ENCODE assay signal across 9 cellular contexts in the genomic region with DNA sequence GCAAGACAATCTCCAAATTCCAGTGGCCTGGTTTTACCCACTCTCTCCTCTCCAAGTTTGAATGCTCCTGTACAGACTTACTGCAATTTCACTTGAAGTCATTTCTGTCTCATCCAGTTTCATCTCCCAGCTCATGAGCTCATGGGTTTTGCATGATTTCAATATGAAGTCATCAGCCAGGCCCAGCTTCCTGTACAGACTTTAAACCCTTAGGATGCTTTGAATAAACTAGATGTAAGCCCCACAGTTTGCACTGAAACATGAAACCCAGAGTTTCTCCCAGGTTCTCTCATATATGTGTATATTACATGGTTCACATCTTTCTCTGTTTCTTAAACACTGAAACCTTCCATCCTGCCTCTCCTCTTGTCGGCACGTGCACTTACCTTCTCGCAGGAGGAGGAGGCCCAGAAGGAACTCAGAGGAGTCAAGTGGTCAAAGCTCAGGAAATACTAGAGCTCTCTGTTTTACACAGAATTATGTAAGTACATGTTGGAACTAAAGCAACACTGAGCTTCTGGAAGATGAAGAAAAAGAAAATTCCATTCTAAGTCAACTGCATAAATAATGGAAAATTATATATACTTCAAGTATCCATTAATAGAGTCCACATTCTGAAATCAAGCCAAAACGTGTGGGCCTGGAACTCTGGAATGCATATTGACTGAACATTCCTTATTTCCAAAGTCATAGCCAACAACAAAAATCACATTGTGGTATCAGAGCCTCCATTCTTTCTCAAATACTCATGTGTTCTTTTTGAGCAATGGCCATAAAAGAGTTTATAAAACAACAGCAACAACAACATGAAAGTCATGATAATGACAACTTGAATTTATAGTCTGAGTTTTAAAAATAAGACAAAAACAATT.
DNase-seq lines count a peak whose midpoint lies in the region; ATAC-seq, FAIRE-seq and TF ChIP-seq lines count a peak whose summit lies in the region.
"Had no signal": no experiment of that assay in that cellular context is flagged by ENCODE, and none has a peak within 500 bp of the region (broad histone marks: within the 10 kb centered on the region; RNA-seq: fewer than 3 reads in every experiment).

No MANE protein-coding gene starts in this region.

- peak overlapping the region; percentile 76 for H3K27ac Mint-ChIP-seq in activated CD4-positive, alpha-beta T cell treated with anti-CD3 and anti-CD28 coated beads for 36 hours

- H3K9me3 ChIP-seq in adipocyte (ENCODE audit: control insufficient read depth, low read length) (no peaks in the 10 kb centered on the region), kidney (ENCODE audit: control insufficient read depth in 1 of 2, low read length in 2 of 2) (no peaks in the 10 kb centered on the region)

- CTCF ChIA-PET in activated CD4-positive, alpha-beta T cell treated with anti-CD3 and anti-CD28 coated beads for 36 hours (lab: Charles Lee), result interaction anchor here (0.8 to 1.6 kb wide), 4 partner anchors 11 to 305 kb away, joined by 3 to 14 read pairs (median 3); a partner anchor contains a TSS

- H3K9ac ChIP-seq in adipocyte (ENCODE audit: low read length), result peak overlapping the region; percentile 70
- no peak overlapping the region for H3K9ac ChIP-seq in kidney (ENCODE audit: low read length in 2 of 2)

- no peak for TF ChIP-seq CTCF in kidney (IDR thresholded peaks at IDR 0.05; ENCODE audit: borderline replicate concordance, extremely low read depth, insufficient read depth)

- no peaks in the 10 kb centered on the region for H3K36me3 ChIP-seq in adipocyte (ENCODE audit: control insufficient read depth, insufficient read depth, low read length, severe bottlenecking)
- no peaks in the 10 kb centered on the region for H3K36me3 ChIP-seq in kidney (ENCODE audit: control insufficient read depth in 1 of 2, insufficient read depth in 2 of 2, low read length in 2 of 2)

- H3K4me1 Mint-ChIP-seq in activated CD4-positive, alpha-beta T cell treated with anti-CD3 and anti-CD28 coated beads for 36 hours, result peaks cover 41% of the 10 kb centered on the region

- H3K4me1 ChIP-seq in adipocyte (ENCODE audit: control insufficient read depth, insufficient read depth, low read length) (peaks cover 47% of the 10 kb centered on the region), kidney (ENCODE audit: control insufficient read depth in 1 of 2, insufficient read depth in 1 of 2, low read depth in 1 of 2, low read length in 2 of 2) (no peaks in the 10 kb centered on the region)

- FAIRE-seq in kidney (lab: Jason Lieb, UNC), result no peak
- FAIRE-seq: A204.1 had no signal

- H3K27me3 Mint-ChIP-seq in activated CD4-positive, alpha-beta T cell treated with anti-CD3 and anti-CD28 coated beads for 36 hours, result peaks cover 10% of the 10 kb centered on the region

- H3K27me3 ChIP-seq in adipocyte (replicated peaks; ENCODE audit: control insufficient read depth, insufficient read depth, low read length), result no peaks in the 10 kb centered on the region

- no peaks in the 10 kb centered on the region for H3K36me3 Mint-ChIP-seq in activated CD4-positive, alpha-beta T cell treated with anti-CD3 and anti-CD28 coated beads for 36 hours (ENCODE audit: low read depth)

- peak; percentile 56 for DNase-seq in activated CD4-positive, alpha-beta T cell treated with anti-CD3 and anti-CD28 coated beads for 36 hours
- DNase-seq in activated CD4-positive, alpha-beta T cell treated with anti-CD3 and anti-CD28 coated beads for 1 hour, result no peak
- DNase-seq in adipocyte (ENCODE audit: low read depth) (peak; percentile 93), skeletal muscle cell (ENCODE audit: low read depth) (peak; percentile 89), kidney (no peak), NCI-H446 treated with DMSO at 0.1 percent for 48 hours (lab: John Stamatoyannopoulos, UW) (no peak)
- DNase-seq in stimulated activated CD4-positive, alpha-beta T cell treated with anti-CD3 and anti-CD28 coated beads, Interleukin-4, amount 100 ng/mL, for 24 hours, result no peak

- H3K4me3 Mint-ChIP-seq in activated CD4-positive, alpha-beta T cell treated with anti-CD3 and anti-CD28 coated beads for 36 hours, result no peak overlapping the region

- peak; percentile 77 for ATAC-seq in activated CD4-positive, alpha-beta T cell treated with anti-CD3 and anti-CD28 coated beads for 36 hours
- ATAC-seq in HG02943 (IDR thresholded peaks at IDR 0.05; ENCODE audit: low read depth, unreplicated experiment), result peak; percentile 86

- intact Hi-C loops in activated CD4-positive, alpha-beta T cell treated with anti-CD3 and anti-CD28 coated beads for 36 hours (cut with DNase I, micrococcal nuclease), result loop anchor here in 1 of 2 experiments (2.0 kb wide), 1 partner anchor 36 kb away; no protein-coding TSS in a partner anchor
- intact Hi-C loops in kidney (cut with DNase I), result no loop called here

- POLR2A ChIA-PET in activated CD4-positive, alpha-beta T cell treated with anti-CD3 and anti-CD28 coated beads for 36 hours (lab: Charles Lee), result no interaction called here

- H3K4me3 ChIP-seq in adipocyte (ENCODE audit: low read length), result peak overlapping the region; percentile 39
- H3K4me3 ChIP-seq in skeletal muscle cell (ENCODE audit: low read depth, low read length), result no peak overlapping the region
- no peak overlapping the region for H3K4me3 ChIP-seq in kidney (ENCODE audit: low read length in 2 of 2)

- H3K9me3 Mint-ChIP-seq in activated CD4-positive, alpha-beta T cell treated with anti-CD3 and anti-CD28 coated beads for 36 hours (ENCODE audit: low read depth), result no peaks in the 10 kb centered on the region

- no peak overlapping the region for H3K27ac ChIP-seq in kidney (ENCODE audit: low read depth in 2 of 2, low read length in 2 of 2)

Comparison
In these comparisons a context has a peak if more than half of its experiments do, and no peak if none do; other contexts are left out.
1. DNase-seq: peak in activated CD4-positive, alpha-beta T cell treated with anti-CD3 and anti-CD28 coated beads for 36 hours (single experiment), adipocyte (single experiment) and skeletal muscle cell (single experiment); none in activated CD4-positive, alpha-beta T cell treated with anti-CD3 and anti-CD28 coated beads for 1 hour (single experiment), kidney (single experiment), stimulated activated CD4-positive, alpha-beta T cell treated with anti-CD3 and anti-CD28 coated beads, Interleukin-4, amount 100 ng/mL, for 24 hours (single experiment) and NCI-H446 treated with DMSO at 0.1 percent for 48 hours (single experiment).